20 cellular contexts compared by ENCODE assay signal in genomic region chr11:30255637-30256036, GRCh38. TPM values are rescaled to one million over a fixed set of nuclear protein-coding genes. Genes with fewer than 3 reads are reported as not detected.
DNase-seq lines count a peak whose midpoint lies in the region; ATAC-seq, FAIRE-seq and TF ChIP-seq lines count a peak whose summit lies in the region.
"Had no signal": no experiment of that assay in that cellular context is flagged by ENCODE, and none has a peak within 500 bp of the region (broad histone marks: within the 10 kb centered on the region; RNA-seq: fewer than 3 reads in every experiment).

No MANE protein-coding gene starts in this region.

- H3K4me2 ChIP-seq in MM.1S (ENCODE audit: low read depth, low read length) (peak overlapping the region; percentile 67), astrocyte (ENCODE audit: low read length) (peak overlapping the region; percentile 22), osteoblast (ENCODE audit: insufficient read depth, low read length) (peak overlapping the region; percentile 11)

- H3K9me2 ChIP-seq in MM.1S (replicated peaks; ENCODE audit: insufficient read depth, low read length), result no peaks in the 10 kb centered on the region

- no peaks in the 10 kb centered on the region for H3K79me2 ChIP-seq in MM.1S (ENCODE audit: low read length)
- H3K79me2 ChIP-seq in astrocyte (ENCODE audit: insufficient read depth, low read length), result no peaks in the 10 kb centered on the region
- H3K79me2 ChIP-seq in osteoblast (ENCODE audit: insufficient read depth, low read length), result no peaks in the 10 kb centered on the region

- H3K9ac ChIP-seq in MM.1S (ENCODE audit: low read length), result no peak overlapping the region
- no peak overlapping the region for H3K9ac ChIP-seq in astrocyte (ENCODE audit: low read length)

- no peaks in the 10 kb centered on the region for H3K4me1 ChIP-seq in MM.1S (ENCODE audit: low read length)
- peaks cover 11% of the 10 kb centered on the region for H3K4me1 ChIP-seq in astrocyte (ENCODE audit: insufficient read depth, low read length)
- peaks cover 5% of the 10 kb centered on the region for H3K4me1 ChIP-seq in osteoblast (ENCODE audit: insufficient read depth, low read length)
- H3K4me1 ChIP-seq: BE2C, Caco-2 had no signal

- FAIRE-seq in astrocyte (lab: Jason Lieb, UNC), result no peak
- FAIRE-seq: H1 had no signal

- H3K4me3 ChIP-seq in MM.1S (ENCODE audit: low read length) (peak overlapping the region; percentile 33), astrocyte (ENCODE audit: insufficient read depth, low read depth, low read length) (no peak overlapping the region), osteoblast (ENCODE audit: insufficient read depth, low read length) (peak overlapping the region; percentile 24)

- H3K27ac Mint-ChIP-seq in astrocyte (ENCODE audit: unreplicated experiment), result no peak overlapping the region
- H3K27ac Mint-ChIP-seq: CD4-positive, CD25-positive, alpha-beta regulatory T cell; T-helper 17 cell had no signal

- peaks cover 16% of the 10 kb centered on the region for H3K4me1 Mint-ChIP-seq in astrocyte (ENCODE audit: low read depth, unreplicated experiment)
- H3K4me1 Mint-ChIP-seq: CD4-positive, CD25-positive, alpha-beta regulatory T cell had no signal

- H3K27me3 Mint-ChIP-seq in astrocyte (ENCODE audit: low read depth, unreplicated experiment), result no peaks in the 10 kb centered on the region
- H3K27me3 Mint-ChIP-seq: T-helper 17 cell had no signal

- H4K20me1 ChIP-seq in MM.1S (ENCODE audit: insufficient read depth, low read length) (no peaks in the 10 kb centered on the region), astrocyte (ENCODE audit: insufficient read depth, low read length) (no peaks in the 10 kb centered on the region), osteoblast (ENCODE audit: insufficient read depth, low read length) (no peaks in the 10 kb centered on the region)

- no peak overlapping the region for H3K27ac ChIP-seq in MM.1S (ENCODE audit: low read length)
- no peak overlapping the region for H3K27ac ChIP-seq in astrocyte (ENCODE audit: low read depth, low read length)
- no peak overlapping the region for H3K27ac ChIP-seq in osteoblast (ENCODE audit: low read depth, low read length)

- TF ChIP-seq CTCF in MM.1S (IDR thresholded peaks at IDR 0.05; ENCODE audit: low read length) (no peak), astrocyte (IDR thresholded peaks at IDR 0.05; ENCODE audit: insufficient read depth, low read depth, low read length) (no peak), osteoblast (IDR thresholded peaks at IDR 0.05; ENCODE audit: extremely low read depth, low read depth, low read length) (no peak)

- no peak for DNase-seq in MM.1S
- no peak for DNase-seq in astrocyte (ENCODE audit: low read depth)
- no peak for DNase-seq in osteoblast (ENCODE audit: insufficient read length, low spot score, missing footprints)
- no peak for DNase-seq in AG20443 (ENCODE audit: low spot score)
- no peak for DNase-seq in stimulated activated CD4-positive, alpha-beta T cell treated with anti-CD3 and anti-CD28 coated beads, Interleukin-2, amount 100 ng/mL, for 24 hours
- no peak for DNase-seq in COR-L47 (lab: John Stamatoyannopoulos, UW)
- DNase-seq: BE2C; Caco-2; CD4-positive, CD25-positive, alpha-beta regulatory T cell; DMS153; GDM1; NCI-H1417; NCI-H187 treated with DMSO at 0.1 percent for 48 hours; NCI-H524; NCI-H82; T-helper 17 cell had no signal

- peak; percentile 39 for ATAC-seq in GM18867 (IDR thresholded peaks at IDR 0.05; ENCODE audit: unreplicated experiment)
- ATAC-seq: T-helper 17 cell had no signal

- H3K9me3 Mint-ChIP-seq in astrocyte (ENCODE audit: unreplicated experiment), result peaks cover 6% of the 10 kb centered on the region

- H3K9me3 ChIP-seq in MM.1S (replicated peaks; ENCODE audit: insufficient read depth, low read length) (no peaks in the 10 kb centered on the region), astrocyte (ENCODE audit: insufficient read depth, low read depth, low read length) (no peaks in the 10 kb centered on the region), osteoblast (ENCODE audit: low read depth, low read length) (no peaks in the 10 kb centered on the region)
- H3K9me3 ChIP-seq: BE2C, Caco-2 had no signal

- H3K4me3 Mint-ChIP-seq in astrocyte (ENCODE audit: unreplicated experiment), result no peak overlapping the region
- H3K4me3 Mint-ChIP-seq: CD4-positive, CD25-positive, alpha-beta regulatory T cell had no signal

- H2AFZ ChIP-seq in MM.1S (ENCODE audit: low read length) (peak overlapping the region; percentile 49), astrocyte (ENCODE audit: low read depth, low read length) (no peak overlapping the region), osteoblast (ENCODE audit: low read length) (no peak overlapping the region)

- H3K27me3 ChIP-seq in MM.1S (replicated peaks; ENCODE audit: insufficient read depth, low read length) (no peaks in the 10 kb centered on the region), astrocyte (ENCODE audit: insufficient read depth, low read length) (no peaks in the 10 kb centered on the region), osteoblast (ENCODE audit: insufficient read depth, low read length) (no peaks in the 10 kb centered on the region)
- H3K27me3 ChIP-seq: BE2C had no signal

- H3F3A ChIP-seq in MM.1S (ENCODE audit: insufficient read depth, low read length), result no peaks in the 10 kb centered on the region

- no peaks in the 10 kb centered on the region for H3K36me3 ChIP-seq in MM.1S (replicated peaks; ENCODE audit: insufficient read depth, low read length)
- no peaks in the 10 kb centered on the region for H3K36me3 ChIP-seq in astrocyte (ENCODE audit: insufficient read depth, low read length)
- H3K36me3 ChIP-seq in osteoblast (ENCODE audit: insufficient read depth, low read length), result no peaks in the 10 kb centered on the region
- H3K36me3 ChIP-seq: BE2C had no signal

- no peaks in the 10 kb centered on the region for H3K36me3 Mint-ChIP-seq in astrocyte (ENCODE audit: low read depth, unreplicated experiment)
- H3K36me3 Mint-ChIP-seq: CD4-positive, CD25-positive, alpha-beta regulatory T cell had no signal

RNA-seq across cellular contexts. Expression of gene FSHB, which starts 24.8 kb away (rescaled TPM):
- total RNA-seq in astrocyte (not detected in 2 replicates), osteoblast (not detected in 2 replicates)
- total RNA-seq: Caco-2; CD4-positive, CD25-positive, alpha-beta regulatory T cell; Daoy; H1; LHCN-M2; T-helper 17 cell had no signal

Comparison
In these comparisons a context has a peak if more than half of its experiments do, and no peak if none do; other contexts are left out.
1. H3K4me2 ChIP-seq: peak in every context shown above with its lines; median percentile 67 in MM.1S; 22 in astrocyte; 11 in osteoblast.